ENCODE assay signal across 15 cellular contexts in the genomic region with DNA sequence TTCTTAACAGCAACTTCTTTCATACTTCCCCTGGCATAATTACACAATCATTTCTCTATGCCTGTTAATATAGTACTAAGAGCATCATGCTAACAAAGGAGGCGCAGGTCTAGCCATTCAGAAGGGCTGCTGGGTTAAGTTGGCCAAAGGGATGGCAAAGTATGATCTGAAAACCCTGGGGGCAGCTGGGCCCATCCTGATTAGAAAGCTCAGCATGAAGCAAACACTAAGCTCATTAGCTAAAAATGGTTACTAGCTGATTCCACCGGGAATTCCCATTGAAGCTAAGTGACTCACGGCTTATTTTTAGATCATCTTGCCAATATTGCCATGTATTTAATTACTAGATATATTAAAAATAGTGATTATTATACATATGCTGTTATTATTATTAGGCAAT.
A peak's percentile ranks its signal among the peaks of the same experiment; 100 is the strongest.
DNase-seq lines count a peak whose midpoint lies in the region; ATAC-seq, FAIRE-seq and TF ChIP-seq lines count a peak whose summit lies in the region.
"Had no signal": no experiment of that assay in that cellular context is flagged by ENCODE, and none has a peak within 500 bp of the region (broad histone marks: within the 10 kb centered on the region; RNA-seq: fewer than 3 reads in every experiment).

No MANE protein-coding gene starts in this region.

- H3K79me2 ChIP-seq in OCI-LY3 (ENCODE audit: low read length) = no peaks in the 10 kb centered on the region

- FAIRE-seq in D721Med (lab: Jason Lieb, UNC) = no peak
- FAIRE-seq in islet of Langerhans (lab: Jason Lieb, UNC) = peak; percentile 70

- peak overlapping the region in 1 of 11 experiments; percentile 28; a peak in 1 of 22 replicates for H3K27ac ChIP-seq in BLaER1 treated with 17β-estradiol and CSF1 and Interleukin-3, amounts not matched to agents 10 nM and 100 nM
- no peak overlapping the region for H3K27ac ChIP-seq in OCI-LY3 (ENCODE audit: low read length)
- H3K27ac ChIP-seq: body of pancreas, thyroid gland had no signal

- no peak overlapping the region for H2AFZ ChIP-seq in OCI-LY3 (ENCODE audit: low read depth, low read length)

- H4K20me1 ChIP-seq in BLaER1 treated with 17β-estradiol and CSF1 and Interleukin-3, amounts not matched to agents 10 nM and 100 nM = no peaks in the 10 kb centered on the region
- H4K20me1 ChIP-seq in OCI-LY3 (ENCODE audit: insufficient read depth, low read length) = no peaks in the 10 kb centered on the region

- peak overlapping the region in 9 of 11 experiments; percentile 12 to 67 (median 36); a peak in 14 of 22 replicates for H3K4me2 ChIP-seq in BLaER1 treated with 17β-estradiol and CSF1 and Interleukin-3, amounts not matched to agents 10 nM and 100 nM
- H3K4me2 ChIP-seq in OCI-LY3 (ENCODE audit: low read length) = peak overlapping the region; percentile 13; the same call in 1 of the 2 replicates

- DNase-seq in D721Med (ENCODE audit: insufficient read length, low spot score) (peak; percentile 20), NCI-H1436 (lab: John Stamatoyannopoulos, UW) (no peak), NCI-H187 treated with DMSO at 0.1 percent for 48 hours (lab: John Stamatoyannopoulos, UW) (no peak)
- DNase-seq in effector CD4-positive, alpha-beta T cell = no peak
- DNase-seq: body of pancreas, NCI-H1417 treated with DMSO at 0.1 percent for 48 hours, NCI-H2171 treated with DMSO at 0.1 percent for 48 hours, NCI-H774, SW 1271, thyroid gland had no signal

- peaks cover 0 to 34% (median 8%) of the 10 kb centered on the region in 10 experiments; a peak in 15 of 20 replicates for H3K4me1 ChIP-seq in BLaER1 treated with 17β-estradiol and CSF1 and Interleukin-3, amounts not matched to agents 10 nM and 100 nM
- peaks cover 7% of the 10 kb centered on the region for H3K4me1 ChIP-seq in OCI-LY3 (ENCODE audit: low read length)
- H3K4me1 ChIP-seq: body of pancreas, thyroid gland had no signal

- no peak for TF ChIP-seq CTCF in D721Med (IDR thresholded peaks at IDR 0.05; ENCODE audit: insufficient read depth, missing control alignments)
- TF ChIP-seq CTCF in OCI-LY3 (IDR thresholded peaks at IDR 0.05; ENCODE audit: low read depth, low read length) = no peak

- no peak overlapping the region for H3K4me3 ChIP-seq in BLaER1 treated with 17β-estradiol and CSF1 and Interleukin-3, amounts not matched to agents 10 nM and 100 nM
- H3K4me3 ChIP-seq in OCI-LY3 (ENCODE audit: low read length) = no peak overlapping the region
- H3K4me3 ChIP-seq: body of pancreas, thyroid gland had no signal

- no peaks in the 10 kb centered on the region; a peak in 1 of 22 replicates for H3K36me3 ChIP-seq in BLaER1 treated with 17β-estradiol and CSF1 and Interleukin-3, amounts not matched to agents 10 nM and 100 nM
- H3K36me3 ChIP-seq in OCI-LY3 (replicated peaks; ENCODE audit: low read depth, low read length) = no peaks in the 10 kb centered on the region
- H3K36me3 ChIP-seq: thyroid gland had no signal

- no peaks in the 10 kb centered on the region for H3K27me3 ChIP-seq in BLaER1 treated with 17β-estradiol and CSF1 and Interleukin-3, amounts not matched to agents 10 nM and 100 nM
- H3K27me3 ChIP-seq in OCI-LY3 (ENCODE audit: low read depth, low read length) = no peaks in the 10 kb centered on the region
- H3K27me3 ChIP-seq: body of pancreas, thyroid gland had no signal

- H3K9ac ChIP-seq in BLaER1 treated with 17β-estradiol and CSF1 and Interleukin-3, amounts not matched to agents 10 nM and 100 nM = no peak overlapping the region
- H3K9ac ChIP-seq in OCI-LY3 (ENCODE audit: low read length) = no peak overlapping the region

- no peak for ATAC-seq in HG02759 (IDR thresholded peaks at IDR 0.05; ENCODE audit: unreplicated experiment)
- ATAC-seq: body of pancreas; stimulated activated memory B cell treated with anti-CD40 and anti-IgM and Interleukin-4, amounts not matched to agents 10 μg/mL and 1 μg/mL and 100 μg/mL, for 72 hours had no signal

- H3K9me3 ChIP-seq in BLaER1 treated with 17β-estradiol and CSF1 and Interleukin-3, amounts not matched to agents 10 nM and 100 nM (replicated peaks in 1 of 11) = peaks cover 5 to 18% (median 11%) of the 10 kb centered on the region in 11 experiments; a peak in 20 of 22 replicates
- no peaks in the 10 kb centered on the region; the same call in 1 of the 2 replicates for H3K9me3 ChIP-seq in OCI-LY3 (ENCODE audit: insufficient read depth, low read length)
- H3K9me3 ChIP-seq: body of pancreas, thyroid gland had no signal
